ENCODE assay signal across 14 cellular contexts in genomic region chr9:121670447-121670846, GRCh38. TPM values are rescaled to one million over a fixed set of nuclear protein-coding genes. Genes with fewer than 3 reads are reported as not detected.
DNase-seq lines count a peak whose midpoint lies in the region; TF ChIP-seq lines count a peak whose summit lies in the region.
"Had no signal": no experiment of that assay in that cellular context is flagged by ENCODE, and none has a peak within 500 bp of the region (broad histone marks: within the 10 kb centered on the region; RNA-seq: fewer than 3 reads in every experiment).

No MANE protein-coding gene starts in this region.

- TF ChIP-seq POLR2A in transverse colon (IDR thresholded peaks at IDR 0.05), result no peak

- in situ Hi-C loops in transverse colon (cut with MboI; ENCODE audit: low pct_ligation_motif_present in 1 of 4, low pct_unique_long_range_greater_than_20kb in 1 of 4, low sequenced_read_pairs in 3 of 4), result no loop called here

- no peaks in the 10 kb centered on the region for H3K27me3 ChIP-seq in dorsolateral prefrontal cortex
- H3K27me3 ChIP-seq in SJCRH30, result no peaks in the 10 kb centered on the region
- no peaks in the 10 kb centered on the region for H3K27me3 ChIP-seq in transverse colon

- TF ChIP-seq CTCF in dorsolateral prefrontal cortex (IDR thresholded peaks at IDR 0.05 in 54 of 56, conservative IDR thresholded peaks at IDR 0.05 in 2 of 56; ENCODE audit: low read depth in 1 of 56, partially characterized antibody in 56 of 56) (no peak), transverse colon (IDR thresholded peaks at IDR 0.05) (no peak)

- H3K4me3 ChIP-seq in dorsolateral prefrontal cortex, result no peak overlapping the region
- no peak overlapping the region for H3K4me3 ChIP-seq in SJCRH30
- no peak overlapping the region for H3K4me3 ChIP-seq in transverse colon

- H3K9me3 ChIP-seq in SJCRH30 (replicated peaks), result no peaks in the 10 kb centered on the region
- H3K9me3 ChIP-seq in transverse colon, result no peaks in the 10 kb centered on the region

- H3K27ac Mint-ChIP-seq in activated CD4-positive, alpha-beta T cell treated with anti-CD3 and anti-CD28 coated beads, Interleukin-2, amount 10 ng/mL, durations not matched to agents 24 days and 14 days, result no peak overlapping the region
- H3K27ac Mint-ChIP-seq: activated CD8-positive, alpha-beta T cell treated with anti-CD3 and anti-CD28 coated beads for 36 hours had no signal

- H3K4me1 Mint-ChIP-seq in activated CD4-positive, alpha-beta T cell treated with anti-CD3 and anti-CD28 coated beads, Interleukin-2, amount 10 ng/mL, durations not matched to agents 24 days and 14 days, result no peaks in the 10 kb centered on the region

- 67 to 84% methylated on average over 1 to 5 of the region's 5 CpGs for WGBS in transverse colon (ENCODE audit: low coverage in 1 of 2), 2 donors

- H3K4me1 ChIP-seq in SJCRH30, result no peaks in the 10 kb centered on the region; the same call in 1 of the 2 replicates
- peaks cover 3 to 16% (median 8%) of the 10 kb centered on the region in 4 donors for H3K4me1 ChIP-seq in transverse colon
- H3K4me1 ChIP-seq: parathyroid adenoma had no signal

- no peaks in the 10 kb centered on the region for H3K9me3 Mint-ChIP-seq in activated CD4-positive, alpha-beta T cell treated with anti-CD3 and anti-CD28 coated beads, Interleukin-2, amount 10 ng/mL, durations not matched to agents 24 days and 14 days
- H3K9me3 Mint-ChIP-seq: activated CD8-positive, alpha-beta T cell treated with anti-CD3 and anti-CD28 coated beads for 36 hours had no signal

- peaks cover 6% of the 10 kb centered on the region for H3K27me3 Mint-ChIP-seq in activated CD4-positive, alpha-beta T cell treated with anti-CD3 and anti-CD28 coated beads, Interleukin-2, amount 10 ng/mL, durations not matched to agents 24 days and 14 days

- H3K4me3 Mint-ChIP-seq in activated CD4-positive, alpha-beta T cell treated with anti-CD3 and anti-CD28 coated beads, Interleukin-2, amount 10 ng/mL, durations not matched to agents 24 days and 14 days, result no peak overlapping the region
- H3K4me3 Mint-ChIP-seq: activated CD8-positive, alpha-beta T cell treated with anti-CD3 and anti-CD28 coated beads for 36 hours had no signal

- H3K36me3 Mint-ChIP-seq in activated CD4-positive, alpha-beta T cell treated with anti-CD3 and anti-CD28 coated beads, Interleukin-2, amount 10 ng/mL, durations not matched to agents 24 days and 14 days (ENCODE audit: low read depth), result no peaks in the 10 kb centered on the region

- no peak for TF ChIP-seq EP300 in transverse colon (IDR thresholded peaks at IDR 0.05; ENCODE audit: low read depth)

- DNase-seq in GM03348 (ENCODE audit: low spot score) (peak; percentile 51), dorsolateral prefrontal cortex (peak in 6 of 10 donors; percentile 38 to 82 (median 63)), kidney tubule cell (ENCODE audit: low spot score) (peak; percentile 83), superior temporal gyrus (ENCODE audit: extremely low spot score) (peak; percentile 57), SJCRH30 (no peak), transverse colon (no peak)
- DNase-seq in stimulated activated CD4-positive, alpha-beta T cell treated with anti-CD3 and anti-CD28 coated beads, Interleukin-2, amount 100 ng/mL, for 48 hours, result no peak
- no peak for DNase-seq in activated CD4-positive, alpha-beta T cell treated with anti-CD3 and anti-CD28 coated beads, Interleukin-2, amount 10 ng/mL, durations not matched to agents 24 days and 14 days
- DNase-seq: activated CD8-positive, alpha-beta T cell treated with anti-CD3 and anti-CD28 coated beads for 36 hours; AML-193; midbrain; NCI-H1694 treated with DMSO at 0.1 percent for 48 hours; NCI-H524 had no signal

- H3K27ac ChIP-seq in dorsolateral prefrontal cortex (peak overlapping the region in 14 of 59 donors; percentile 6 to 87 (median 50)), SJCRH30 (no peak overlapping the region), transverse colon (no peak overlapping the region)
- H3K27ac ChIP-seq: parathyroid adenoma had no signal

- intact Hi-C loops in dorsolateral prefrontal cortex (cut with DNase I) (no loop called here), transverse colon (cut with DNase I; ENCODE audit: low total_unique reads) (no loop called here)
- intact Hi-C loops in activated CD4-positive, alpha-beta T cell treated with anti-CD3 and anti-CD28 coated beads, Interleukin-2, amount 10 ng/mL, durations not matched to agents 24 days and 14 days (cut with micrococcal nuclease), result no loop called here

- H3K36me3 ChIP-seq in SJCRH30 (no peaks in the 10 kb centered on the region), transverse colon (no peaks in the 10 kb centered on the region)

RNA-seq across cellular contexts. Expression of gene DAB2IP, which starts 19.0 kb away (rescaled TPM):
- total RNA-seq in dorsolateral prefrontal cortex, result 100 to 1,000 TPM in 19 of 120 experiments, 10 to 100 TPM in 101; 41.7 to 155 (median 82.0) TPM
- 18.2 and 18.7 TPM in 2 replicates for total RNA-seq in SJCRH30 (2014; rRNA removed; shearing (Covaris generic))
- not detected in 2 replicates for total RNA-seq in activated CD4-positive, alpha-beta T cell treated with anti-CD3 and anti-CD28 coated beads, Interleukin-2, amount 10 ng/mL, durations not matched to agents 24 days and 14 days
- 100 to 1,000 TPM in 1 of 4 donors, 10 to 100 TPM in 3; 84.2 to 159 (median 90.7) TPM for total RNA-seq in transverse colon

Comparison
In these comparisons a context has a peak if more than half of its experiments do, and no peak if none do; other contexts are left out.
1. DNase-seq: peak in GM03348 (single experiment), dorsolateral prefrontal cortex (6 of 10), kidney tubule cell (single experiment) and superior temporal gyrus (single experiment); none in SJCRH30 (0 of 2), stimulated activated CD4-positive, alpha-beta T cell treated with anti-CD3 and anti-CD28 coated beads, Interleukin-2, amount 100 ng/mL, for 48 hours (0 of 2), activated CD4-positive, alpha-beta T cell treated with anti-CD3 and anti-CD28 coated beads, Interleukin-2, amount 10 ng/mL, durations not matched to agents 24 days and 14 days (single experiment) and transverse colon (single experiment).
2. RNA of gene DAB2IP, which starts 19.0 kb away (total RNA-seq): 84.2 to 159 TPM in transverse colon, 41.7 to 155 TPM in dorsolateral prefrontal cortex and 18.2 to 18.7 TPM in SJCRH30; not detected in activated CD4-positive, alpha-beta T cell treated with anti-CD3 and anti-CD28 coated beads, Interleukin-2, amount 10 ng/mL, durations not matched to agents 24 days and 14 days; every median in the first group is over 10 times any median in the second.